8 cellular contexts compared by ENCODE assay signal in the genomic region with DNA sequence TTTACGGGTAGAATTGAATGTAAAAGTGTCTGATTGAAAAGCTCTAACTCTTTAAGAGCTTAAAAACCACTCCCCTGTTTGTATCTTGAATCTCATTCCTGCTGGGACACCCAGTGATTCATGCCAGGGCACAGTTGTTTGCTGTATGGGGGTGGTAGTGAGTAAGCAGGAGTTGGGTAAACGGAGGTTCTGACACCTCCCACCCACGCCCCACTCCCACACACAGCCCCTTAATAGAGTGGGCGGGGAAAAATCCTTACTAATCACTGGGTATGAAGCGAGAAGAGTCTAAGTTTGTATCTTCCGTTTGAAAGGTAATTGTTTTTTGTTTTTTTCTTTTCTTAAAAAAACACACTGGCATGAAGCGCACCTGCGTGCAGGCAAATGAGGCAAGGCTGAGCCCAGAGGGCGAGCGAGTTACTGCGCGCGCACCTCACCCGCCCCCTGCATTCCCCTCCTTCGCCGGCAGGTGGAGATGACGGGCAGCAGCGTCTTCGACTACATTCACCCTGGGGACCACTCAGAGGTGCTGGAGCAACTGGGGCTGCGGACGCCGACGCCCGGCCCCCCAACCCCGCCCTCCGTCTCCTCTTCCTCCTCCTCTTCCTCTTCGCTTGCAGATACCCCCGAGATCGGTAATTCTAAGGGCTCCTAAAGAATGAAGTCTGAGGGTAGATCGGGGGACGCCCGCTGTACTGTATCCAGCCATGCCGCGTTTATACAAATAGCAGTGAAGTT. TPM values are rescaled to one million over a fixed set of nuclear protein-coding genes. Genes with fewer than 3 reads are reported as not detected.
DNase-seq lines count a peak whose midpoint lies in the region; TF ChIP-seq lines count a peak whose summit lies in the region.

No MANE protein-coding gene starts in this region.

- H3K9me3 ChIP-seq in GM23248 (ENCODE audit: low read depth) (no peaks in the 10 kb centered on the region), neural progenitor cell (ENCODE audit: low read depth) (no peaks in the 10 kb centered on the region), stomach smooth muscle (ENCODE audit: control insufficient read depth in 2 of 2, low read length in 2 of 2) (no peaks in the 10 kb centered on the region)

- H2AFZ ChIP-seq in GM23248: peak overlapping the region; percentile 94
- peak overlapping the region; percentile 89 for H2AFZ ChIP-seq in neural progenitor cell (replicated peaks)

- H3F3A ChIP-seq in GM23248 (ENCODE audit: insufficient read depth) (peaks cover 9% of the 10 kb centered on the region), neural progenitor cell (ENCODE audit: low read depth) (peaks cover 28% of the 10 kb centered on the region)

- H3K4me3 ChIP-seq in GM23248 (peak overlapping the region; percentile 71), foreskin fibroblast (ENCODE audit: low read depth in 1 of 2, low read length in 2 of 2) (peak overlapping the region; percentile 42 to 64), neural progenitor cell (peak overlapping the region; percentile 63), stomach smooth muscle (ENCODE audit: low read length in 2 of 2) (peak overlapping the region; percentile 45 to 74)

- H3K4me3 Mint-ChIP-seq in neural progenitor cell: peak overlapping the region; percentile 92

- H3K27me3 ChIP-seq in GM23248 (replicated peaks; ENCODE audit: insufficient read depth): no peaks in the 10 kb centered on the region
- no peaks in the 10 kb centered on the region for H3K27me3 ChIP-seq in neural progenitor cell
- peaks cover 9 to 13% of the 10 kb centered on the region in 2 donors for H3K27me3 ChIP-seq in stomach smooth muscle (ENCODE audit: control insufficient read depth in 1 of 2, insufficient read depth in 2 of 2, low read length in 2 of 2)

- peaks cover 2% of the 10 kb centered on the region for H3K36me3 Mint-ChIP-seq in neural progenitor cell

- WGBS in GM23248 (ENCODE audit: low coverage in 1 of 2, low lambda C conversion rate in 2 of 2, missing lambda C conversion rate in 2 of 2), 2 experiments: 1 to 3% methylated on average over 31 to 34 of the region's 34 CpGs

- TF ChIP-seq CTCF in foreskin fibroblast (IDR thresholded peaks at IDR 0.05; ENCODE audit: low read depth, low read length) (peak; percentile 86), neural progenitor cell (IDR thresholded peaks at IDR 0.05) (peak; percentile 86)

- no peaks in the 10 kb centered on the region for H3K9me2 ChIP-seq in GM23248 (ENCODE audit: insufficient read depth)

- no peaks in the 10 kb centered on the region for H3K79me2 ChIP-seq in GM23248 (ENCODE audit: insufficient read depth)
- H3K79me2 ChIP-seq in neural progenitor cell (ENCODE audit: low read depth): no peaks in the 10 kb centered on the region

- H3K9ac ChIP-seq in GM23248: peak overlapping the region; percentile 67
- no peak overlapping the region for H3K9ac ChIP-seq in neural progenitor cell
- H3K9ac ChIP-seq in stomach smooth muscle (ENCODE audit: low read length in 2 of 2): peak overlapping the region in 1 of 2 donors; percentile 64

- peak overlapping the region; percentile 89 for H3K4me2 ChIP-seq in GM23248 (ENCODE audit: unreplicated experiment)
- peak overlapping the region; percentile 96 for H3K4me2 ChIP-seq in neural progenitor cell

- H3K36me3 ChIP-seq in GM23248 (ENCODE audit: low read depth) (no peaks in the 10 kb centered on the region), neural progenitor cell (no peaks in the 10 kb centered on the region), stomach smooth muscle (ENCODE audit: control insufficient read depth in 2 of 2, insufficient read depth in 2 of 2, low read length in 2 of 2) (no peaks in the 10 kb centered on the region)

- in situ Hi-C loops in GM23248 (cut with MboI): no loop called here

- DNase-seq in DMS79 treated with DMSO at 0.1 percent for 48 hours (lab: John Stamatoyannopoulos, UW): peak; percentile 90
- peak; percentile 92 for DNase-seq in GM23248
- DNase-seq in M059J (ENCODE audit: low read depth): peak; percentile 82
- peak; percentile 43 to 61 for DNase-seq in SHP77 (lab: John Stamatoyannopoulos, UW)
- peak; percentile 85 for DNase-seq in activated gamma-delta T cell (lab: John Stamatoyannopoulos, UW)
- DNase-seq in foreskin fibroblast: peak; percentile 78 to 93
- DNase-seq in neural progenitor cell (ENCODE audit: low spot score): peak; percentile 87

- no peaks in the 10 kb centered on the region for H4K20me1 ChIP-seq in GM23248 (ENCODE audit: insufficient read depth)
- H4K20me1 ChIP-seq in neural progenitor cell (ENCODE audit: low read depth): no peaks in the 10 kb centered on the region

- H3K4me1 ChIP-seq in GM23248 (ENCODE audit: insufficient read depth): peaks cover 13% of the 10 kb centered on the region
- H3K4me1 ChIP-seq in neural progenitor cell: no peaks in the 10 kb centered on the region
- H3K4me1 ChIP-seq in stomach smooth muscle (ENCODE audit: control insufficient read depth, insufficient read depth, low read length): peaks cover 13% of the 10 kb centered on the region

- H3K27ac ChIP-seq in GM23248 (peak overlapping the region; percentile 74), neural progenitor cell (no peak overlapping the region), stomach smooth muscle (ENCODE audit: low read length) (peak overlapping the region; percentile 64)

- H3K9me3 Mint-ChIP-seq in neural progenitor cell: no peaks in the 10 kb centered on the region

- H3K4me1 Mint-ChIP-seq in neural progenitor cell: peaks cover 21% of the 10 kb centered on the region

- H3K27me3 Mint-ChIP-seq in neural progenitor cell (ENCODE audit: insufficient read depth, low read depth): peaks cover 23% of the 10 kb centered on the region

- peak overlapping the region; percentile 4 for H3K27ac Mint-ChIP-seq in neural progenitor cell

RNA-seq across cellular contexts. Expression of a gene that starts 12.8 kb away (rescaled TPM):
- 21.7 and 23.8 TPM in 2 replicates for total RNA-seq in GM23248 (2014; rRNA removed; shearing (Covaris generic))
- 57.8 and 64.1 TPM in 2 replicates for polyA plus RNA-seq in GM23248 (2016; fragmentation: Nextera tagmentation; extraction: Ambion mirVana)
- total RNA-seq in M059J (2014; rRNA removed; shearing (Covaris generic)): 57.2 and 64.7 TPM in 2 replicates
- total RNA-seq in neural progenitor cell (ENCODE audit: low replicate concordance): 8.0 and 66.2 TPM in 2 replicates

RNA-seq across cellular contexts. Expression of a gene that starts 16.0 kb away (rescaled TPM):
- total RNA-seq in GM23248 (2014; rRNA removed; shearing (Covaris generic)): 8.6 and 10.6 TPM in 2 replicates
- 21.1 and 23.2 TPM in 2 replicates for polyA plus RNA-seq in GM23248 (2016; fragmentation: Nextera tagmentation; extraction: Ambion mirVana)
- total RNA-seq in M059J (2014; rRNA removed; shearing (Covaris generic)): 0.37 and 0.39 TPM in 2 replicates
- 1.2 and 4.3 TPM in 2 replicates for total RNA-seq in neural progenitor cell (ENCODE audit: low replicate concordance)
